ENCODE assay signal across 21 cellular contexts in the genomic region with DNA sequence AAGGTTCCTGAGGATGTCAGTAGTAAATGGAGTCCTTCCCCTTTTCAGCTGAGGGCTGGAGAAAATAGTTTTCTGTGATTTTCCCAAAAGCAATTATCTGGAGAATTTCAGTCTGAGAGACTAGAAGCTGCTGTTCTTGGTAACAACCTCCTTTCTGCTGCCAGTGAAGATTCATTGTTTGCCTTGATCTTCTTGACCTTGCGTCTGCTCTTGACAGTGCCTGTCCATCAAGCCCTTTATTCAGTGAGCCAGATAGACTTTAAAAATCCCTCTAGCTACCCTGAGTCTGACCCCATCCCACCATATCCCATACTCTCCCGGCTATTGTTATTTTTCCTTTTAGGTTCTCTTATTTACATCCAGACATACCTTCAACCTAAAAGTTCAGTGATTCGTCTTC.
A peak's percentile ranks its signal among the peaks of the same experiment; 100 is the strongest.
DNase-seq lines count a peak whose midpoint lies in the region; ATAC-seq and TF ChIP-seq lines count a peak whose summit lies in the region.
"Had no signal": no experiment of that assay in that cellular context is flagged by ENCODE, and none has a peak within 500 bp of the region (broad histone marks: within the 10 kb centered on the region; RNA-seq: fewer than 3 reads in every experiment).

No MANE protein-coding gene starts in this region.

- no peaks in the 10 kb centered on the region for H3K27me3 ChIP-seq in CD4-positive, CD25-positive, alpha-beta regulatory T cell (ENCODE audit: control insufficient read depth, insufficient read depth, low read length)
- no peaks in the 10 kb centered on the region for H3K27me3 ChIP-seq in HUES6 (ENCODE audit: control insufficient read depth, insufficient read depth, low read length)

- no peak overlapping the region for H3K27ac ChIP-seq in CD4-positive, CD25-positive, alpha-beta regulatory T cell (ENCODE audit: insufficient read depth, low read length, poor library complexity, severe bottlenecking)
- H3K27ac ChIP-seq in HUES6 (ENCODE audit: low read depth, low read length), result peak overlapping the region; percentile 6; the same call in 1 of the 2 replicates
- H3K27ac ChIP-seq in substantia nigra (ENCODE audit: low read depth, low read length, poor library complexity, severe bottlenecking), result no peak overlapping the region
- H3K27ac ChIP-seq: RWPE1 had no signal

- H3K4me3 Mint-ChIP-seq in CD4-positive, CD25-positive, alpha-beta regulatory T cell, result no peak overlapping the region
- no peak overlapping the region for H3K4me3 Mint-ChIP-seq in nephron progenitor cell
- no peak overlapping the region for H3K4me3 Mint-ChIP-seq in activated T-helper 2 cell treated with anti-CD3 and anti-CD28 coated beads, Interferon-gamma antibody, Interleukin-2, Interleukin-4, amounts not matched to agents 10 μg/mL and 5 μg/mL and 100 μg/mL, durations not matched to agents 14 hours and 24 hours and 36 hours (ENCODE audit: low read depth)
- H3K4me3 Mint-ChIP-seq: B cell; CD4-positive, alpha-beta T cell had no signal

- H3K9me3 Mint-ChIP-seq in CD4-positive, CD25-positive, alpha-beta regulatory T cell, result no peaks in the 10 kb centered on the region
- H3K9me3 Mint-ChIP-seq in nephron progenitor cell, result no peaks in the 10 kb centered on the region
- no peaks in the 10 kb centered on the region for H3K9me3 Mint-ChIP-seq in activated T-helper 2 cell treated with anti-CD3 and anti-CD28 coated beads, Interferon-gamma antibody, Interleukin-2, Interleukin-4, amounts not matched to agents 10 μg/mL and 5 μg/mL and 100 μg/mL, durations not matched to agents 14 hours and 24 hours and 36 hours
- H3K9me3 Mint-ChIP-seq: CD4-positive, alpha-beta T cell had no signal

- no peak overlapping the region for H3K9ac ChIP-seq in HUES6 (ENCODE audit: low read length)

- no peak for DNase-seq in CD4-positive, CD25-positive, alpha-beta regulatory T cell
- DNase-seq in amniotic epithelial cell (ENCODE audit: low read depth), result peak; percentile 40
- peak; percentile 22 for DNase-seq in nephron progenitor cell
- no peak for DNase-seq in NCI-H2029 (lab: John Stamatoyannopoulos, UW)
- no peak for DNase-seq in substantia nigra (lab: John Stamatoyannopoulos, UW)
- DNase-seq in activated T-helper 2 cell treated with anti-CD3 and anti-CD28 coated beads, Interferon-gamma antibody, Interleukin-2, Interleukin-4, amounts not matched to agents 10 μg/mL and 5 μg/mL and 100 μg/mL, durations not matched to agents 14 hours and 24 hours and 36 hours (ENCODE audit: low spot score), result no peak
- no peak for DNase-seq in stimulated activated CD4-positive, alpha-beta T cell treated with anti-CD3 and anti-CD28 coated beads, Interleukin-12 subunit alpha, Interleukin-12 subunit beta, amount 100 ng/mL, for 4 hours
- DNase-seq: Calu3; CD4-positive, alpha-beta T cell; GF-D8; KBM-7; NCI-H1105 treated with DMSO at 0.1 percent for 48 hours; NCI-H187; NCI-H345; NCI-H524 treated with DMSO at 0.1 percent for 48 hours; PC-3; SIG-M5 had no signal

- H3K4me1 ChIP-seq in CD4-positive, CD25-positive, alpha-beta regulatory T cell (ENCODE audit: control insufficient read depth, insufficient read depth, low read length, poor library complexity, severe bottlenecking), result no peaks in the 10 kb centered on the region
- peaks cover 60% of the 10 kb centered on the region for H3K4me1 ChIP-seq in HUES6 (ENCODE audit: control insufficient read depth, insufficient read depth, low read length)

- ATAC-seq in CD4-positive, CD25-positive, alpha-beta regulatory T cell (ENCODE audit: low read depth in 2 of 2), result no peak
- ATAC-seq: HCT116, PC-3 had no signal

- TF ChIP-seq CTCF in nephron progenitor cell (IDR thresholded peaks at IDR 0.05), result no peak

- H3K36me3 ChIP-seq in CD4-positive, CD25-positive, alpha-beta regulatory T cell (ENCODE audit: control insufficient read depth, insufficient read depth, low read length), result peaks cover 20% of the 10 kb centered on the region
- peaks cover 23% of the 10 kb centered on the region for H3K36me3 ChIP-seq in HUES6 (ENCODE audit: control insufficient read depth, insufficient read depth, low read length)

- no peak overlapping the region for H3K4me3 ChIP-seq in CD4-positive, CD25-positive, alpha-beta regulatory T cell (ENCODE audit: low read depth, low read length)
- no peak overlapping the region for H3K4me3 ChIP-seq in HUES6 (ENCODE audit: low read depth, low read length)

- peaks cover 30% of the 10 kb centered on the region for H3K36me3 Mint-ChIP-seq in CD4-positive, CD25-positive, alpha-beta regulatory T cell
- peaks cover 9% of the 10 kb centered on the region for H3K36me3 Mint-ChIP-seq in nephron progenitor cell (ENCODE audit: low read depth)
- H3K36me3 Mint-ChIP-seq in activated T-helper 2 cell treated with anti-CD3 and anti-CD28 coated beads, Interferon-gamma antibody, Interleukin-2, Interleukin-4, amounts not matched to agents 10 μg/mL and 5 μg/mL and 100 μg/mL, durations not matched to agents 14 hours and 24 hours and 36 hours (ENCODE audit: low read depth), result peaks cover 2% of the 10 kb centered on the region

- H3K4me1 Mint-ChIP-seq in CD4-positive, CD25-positive, alpha-beta regulatory T cell, result peaks cover 14 to 20% (median 16%) of the 10 kb centered on the region in 4 donors
- peaks cover 45% of the 10 kb centered on the region for H3K4me1 Mint-ChIP-seq in nephron progenitor cell
- H3K4me1 Mint-ChIP-seq in activated T-helper 2 cell treated with anti-CD3 and anti-CD28 coated beads, Interferon-gamma antibody, Interleukin-2, Interleukin-4, amounts not matched to agents 10 μg/mL and 5 μg/mL and 100 μg/mL, durations not matched to agents 14 hours and 24 hours and 36 hours (ENCODE audit: low read depth), result no peaks in the 10 kb centered on the region
- H3K4me1 Mint-ChIP-seq: B cell had no signal

- H3K27ac Mint-ChIP-seq in CD4-positive, CD25-positive, alpha-beta regulatory T cell, result peak overlapping the region in 2 of 3 donors; percentile 22 to 78
- H3K27ac Mint-ChIP-seq in nephron progenitor cell, result peak overlapping the region; percentile 85
- H3K27ac Mint-ChIP-seq in activated T-helper 2 cell treated with anti-CD3 and anti-CD28 coated beads, Interferon-gamma antibody, Interleukin-2, Interleukin-4, amounts not matched to agents 10 μg/mL and 5 μg/mL and 100 μg/mL, durations not matched to agents 14 hours and 24 hours and 36 hours, result no peak overlapping the region
- H3K27ac Mint-ChIP-seq: B cell; CD4-positive, alpha-beta T cell had no signal

- no peaks in the 10 kb centered on the region for H3K27me3 Mint-ChIP-seq in CD4-positive, CD25-positive, alpha-beta regulatory T cell
- no peaks in the 10 kb centered on the region for H3K27me3 Mint-ChIP-seq in nephron progenitor cell (ENCODE audit: low read depth, poor library complexity)
- no peaks in the 10 kb centered on the region for H3K27me3 Mint-ChIP-seq in activated T-helper 2 cell treated with anti-CD3 and anti-CD28 coated beads, Interferon-gamma antibody, Interleukin-2, Interleukin-4, amounts not matched to agents 10 μg/mL and 5 μg/mL and 100 μg/mL, durations not matched to agents 14 hours and 24 hours and 36 hours (ENCODE audit: low read depth)
- H3K27me3 Mint-ChIP-seq: B cell; CD4-positive, alpha-beta T cell had no signal

- H3K9me3 ChIP-seq in CD4-positive, CD25-positive, alpha-beta regulatory T cell (ENCODE audit: control insufficient read depth in 2 of 2, low read length in 2 of 2), result no peaks in the 10 kb centered on the region
- H3K9me3 ChIP-seq in HUES6 (ENCODE audit: control insufficient read depth, insufficient read depth, low read depth, low read length), result no peaks in the 10 kb centered on the region

- intact Hi-C loops in activated T-helper 2 cell treated with anti-CD3 and anti-CD28 coated beads, Interferon-gamma antibody, Interleukin-2, Interleukin-4, amounts not matched to agents 10 μg/mL and 5 μg/mL and 100 μg/mL, durations not matched to agents 14 hours and 24 hours and 36 hours (cut with micrococcal nuclease), result no loop called here

Comparison
In these comparisons a context has a peak if more than half of its experiments do, and no peak if none do; other contexts are left out.
1. DNase-seq: peak in amniotic epithelial cell (single experiment) and nephron progenitor cell (single experiment); none in CD4-positive, CD25-positive, alpha-beta regulatory T cell (0 of 3), NCI-H2029 (single experiment), substantia nigra (0 of 49), activated T-helper 2 cell treated with anti-CD3 and anti-CD28 coated beads, Interferon-gamma antibody, Interleukin-2, Interleukin-4, amounts not matched to agents 10 μg/mL and 5 μg/mL and 100 μg/mL, durations not matched to agents 14 hours and 24 hours and 36 hours (single experiment) and stimulated activated CD4-positive, alpha-beta T cell treated with anti-CD3 and anti-CD28 coated beads, Interleukin-12 subunit alpha, Interleukin-12 subunit beta, amount 100 ng/mL, for 4 hours (single experiment).